Comparison of ENCODE assay signal across 31 cellular contexts in the genomic region with DNA sequence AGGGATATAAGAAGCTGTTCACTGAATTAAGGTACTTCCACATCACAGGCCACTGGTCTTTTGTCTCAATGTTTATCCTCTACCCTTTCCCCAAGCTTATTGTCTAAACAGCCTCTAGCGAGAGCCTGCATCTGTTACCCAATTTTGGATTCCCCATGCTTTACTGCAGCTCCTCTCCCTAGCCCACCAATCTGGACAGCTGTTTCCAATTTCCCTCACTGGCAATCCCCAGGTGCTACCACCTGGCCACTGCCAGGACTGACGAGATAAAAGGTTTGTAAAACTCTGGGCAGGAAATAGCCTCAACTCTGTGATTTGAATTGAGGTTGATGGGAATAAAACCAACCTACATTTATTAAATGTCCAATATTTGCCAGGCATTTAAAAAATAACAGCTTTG. TPM values are rescaled to one million over a fixed set of nuclear protein-coding genes. Genes with fewer than 3 reads are reported as not detected.
DNase-seq lines count a peak whose midpoint lies in the region; ATAC-seq and TF ChIP-seq lines count a peak whose summit lies in the region.
"Had no signal": no experiment of that assay in that cellular context is flagged by ENCODE, and none has a peak within 500 bp of the region (broad histone marks: within the 10 kb centered on the region; RNA-seq: fewer than 3 reads in every experiment).

No MANE protein-coding gene starts in this region.

- H3K36me3 ChIP-seq in upper lobe of left lung, result no peaks in the 10 kb centered on the region
- H3K36me3 ChIP-seq: BE2C, gastrocnemius medialis, ovary had no signal

- H3K4me3 ChIP-seq in upper lobe of left lung, result no peak overlapping the region
- H3K4me3 ChIP-seq: gastrocnemius medialis, GM23248, mucosa of descending colon, ovary had no signal

- WGBS in upper lobe of left lung, 2 donors, result 32 to 43% methylated on average over 2 of the region's 2 CpGs

- no peaks in the 10 kb centered on the region for H3K27me3 Mint-ChIP-seq in WTC11 (ENCODE audit: low read depth)
- H3K27me3 Mint-ChIP-seq in activated CD8-positive, alpha-beta memory T cell treated with anti-CD3 and anti-CD28 coated beads, Interleukin-2, amount 10 ng/mL, durations not matched to agents 7 days and 5 days, result peaks cover 7% of the 10 kb centered on the region
- H3K27me3 Mint-ChIP-seq: activated B cell treated with CpG ODN at 0.5 μM for 24 hours; activated CD4-positive, alpha-beta T cell treated with anti-CD3 and anti-CD28 coated beads, Interleukin-2, amount 10 ng/mL, durations not matched to agents 7 days and 5 days; activated naive CD8-positive, alpha-beta T cell treated with anti-CD3 and anti-CD28 coated beads for 36 hours; activated T-cell treated with anti-CD3 and anti-CD28 coated beads, Interleukin-2, amount 50 U/mL, for 24 hours; stimulated activated memory B cell treated with anti-CD40 and anti-IgM and Interleukin-4, amounts not matched to agents 10 μg/mL and 1 μg/mL and 100 μg/mL, for 72 hours; T-cell; type B pancreatic cell had no signal

- H3K4me1 Mint-ChIP-seq in WTC11, result peaks cover 23% of the 10 kb centered on the region
- H3K4me1 Mint-ChIP-seq in activated CD8-positive, alpha-beta memory T cell treated with anti-CD3 and anti-CD28 coated beads, Interleukin-2, amount 10 ng/mL, durations not matched to agents 7 days and 5 days, result no peaks in the 10 kb centered on the region
- H3K4me1 Mint-ChIP-seq: activated B cell treated with CpG ODN at 0.5 μM for 24 hours; activated CD4-positive, alpha-beta T cell treated with anti-CD3 and anti-CD28 coated beads, Interleukin-2, amount 10 ng/mL, durations not matched to agents 7 days and 5 days; activated naive CD8-positive, alpha-beta T cell treated with anti-CD3 and anti-CD28 coated beads for 36 hours; immature natural killer cell; T-cell had no signal

- POLR2A ChIA-PET in WTC11 (lab: Charles Lee), result no interaction called here

- ATAC-seq in WTC11 (peak; percentile 67), upper lobe of left lung (ENCODE audit: low FRiP score in 2 of 2) (no peak), omental fat pad (ENCODE audit: low FRiP score) (no peak)
- ATAC-seq in activated CD8-positive, alpha-beta memory T cell treated with anti-CD3 and anti-CD28 coated beads, Interleukin-2, amount 10 ng/mL, durations not matched to agents 7 days and 5 days, result no peak
- ATAC-seq: CD8-positive, alpha-beta T cell; gastrocnemius medialis; left cardiac atrium; mucosa of descending colon; natural killer cell treated with Interleukin-12 subunit alpha and Interleukin-12 subunit beta and Interleukin-15 and Interleukin-18, amount 100 ng/mL, for 72 hours; stimulated activated memory B cell treated with anti-CD40 and anti-IgM and Interleukin-4, amounts not matched to agents 10 μg/mL and 1 μg/mL and 100 μg/mL, for 72 hours; T-cell had no signal

- DNase-seq in DMS153 treated with DMSO at 0.1 percent for 48 hours (lab: John Stamatoyannopoulos, UW; ENCODE audit: unreplicated experiment) (peak; percentile 5), NCI-H1417 (lab: John Stamatoyannopoulos, UW) (peak in 2 of 3 experiments; percentile 80 to 94), NCI-H2171 treated with DMSO at 0.1 percent for 48 hours (lab: John Stamatoyannopoulos, UW) (peak; percentile 94), WTC11 (ENCODE audit: low spot score) (no peak), upper lobe of left lung (no peak), omental fat pad (ENCODE audit: low spot score) (no peak), GM03348 (ENCODE audit: low spot score) (no peak)
- no peak for DNase-seq in activated CD8-positive, alpha-beta memory T cell treated with anti-CD3 and anti-CD28 coated beads, Interleukin-2, amount 10 ng/mL, durations not matched to agents 7 days and 5 days
- DNase-seq: activated B cell treated with CpG ODN at 0.5 μM for 24 hours; activated CD4-positive, alpha-beta T cell treated with anti-CD3 and anti-CD28 coated beads, Interleukin-2, amount 10 ng/mL, durations not matched to agents 7 days and 5 days; activated effector memory CD4-positive, alpha-beta T cell treated with anti-CD3 and anti-CD28 coated beads, Interleukin-2, amount 50 U/mL, for 16 hours; activated naive CD8-positive, alpha-beta T cell treated with anti-CD3 and anti-CD28 coated beads for 36 hours; activated T-cell treated with anti-CD3 and anti-CD28 coated beads, Interleukin-2, amount 50 U/mL, for 24 hours; anterior cingulate cortex; BE2C; CD8-positive, alpha-beta T cell; DMS79 treated with DMSO at 0.1 percent for 48 hours; gastrocnemius medialis; GDM1; GM23248; immature natural killer cell; left cardiac atrium; mucosa of descending colon; OCI-M1; ovary; substantia nigra; T-cell had no signal

- H3K4me1 ChIP-seq in upper lobe of left lung, result no peaks in the 10 kb centered on the region
- H3K4me1 ChIP-seq: BE2C, gastrocnemius medialis had no signal

- H3K9me3 Mint-ChIP-seq in WTC11, result peaks cover 19% of the 10 kb centered on the region
- no peaks in the 10 kb centered on the region for H3K9me3 Mint-ChIP-seq in activated CD8-positive, alpha-beta memory T cell treated with anti-CD3 and anti-CD28 coated beads, Interleukin-2, amount 10 ng/mL, durations not matched to agents 7 days and 5 days (ENCODE audit: low read depth)

- no peak for TF ChIP-seq EP300 in upper lobe of left lung (IDR thresholded peaks at IDR 0.05)

- H3K9me3 ChIP-seq in upper lobe of left lung, result peaks cover 0 to 5% (median 0%) of the 10 kb centered on the region in 4 donors
- H3K9me3 ChIP-seq: BE2C, gastrocnemius medialis, ovary had no signal

- no peak overlapping the region for H3K27ac Mint-ChIP-seq in WTC11
- H3K27ac Mint-ChIP-seq in activated CD8-positive, alpha-beta memory T cell treated with anti-CD3 and anti-CD28 coated beads, Interleukin-2, amount 10 ng/mL, durations not matched to agents 7 days and 5 days, result no peak overlapping the region
- H3K27ac Mint-ChIP-seq: activated B cell treated with CpG ODN at 0.5 μM for 24 hours; activated CD4-positive, alpha-beta T cell treated with anti-CD3 and anti-CD28 coated beads, Interleukin-2, amount 10 ng/mL, durations not matched to agents 7 days and 5 days; activated naive CD8-positive, alpha-beta T cell treated with anti-CD3 and anti-CD28 coated beads for 36 hours; activated T-cell treated with anti-CD3 and anti-CD28 coated beads, Interleukin-2, amount 50 U/mL, for 24 hours; CD8-positive, alpha-beta T cell; immature natural killer cell; natural killer cell treated with Interleukin-12 subunit alpha and Interleukin-12 subunit beta and Interleukin-15 and Interleukin-18, amount 100 ng/mL, for 72 hours; stimulated activated memory B cell treated with anti-CD40 and anti-IgM and Interleukin-4, amounts not matched to agents 10 μg/mL and 1 μg/mL and 100 μg/mL, for 72 hours; T-cell; type B pancreatic cell had no signal

- TF ChIP-seq CTCF in WTC11 (IDR thresholded peaks at IDR 0.05) (no peak), upper lobe of left lung (IDR thresholded peaks at IDR 0.05) (no peak), omental fat pad (IDR thresholded peaks at IDR 0.05) (no peak)

- peaks cover 5% of the 10 kb centered on the region for H3K36me3 Mint-ChIP-seq in WTC11
- H3K36me3 Mint-ChIP-seq in activated CD8-positive, alpha-beta memory T cell treated with anti-CD3 and anti-CD28 coated beads, Interleukin-2, amount 10 ng/mL, durations not matched to agents 7 days and 5 days, result peaks cover 1% of the 10 kb centered on the region
- H3K36me3 Mint-ChIP-seq: CD8-positive, alpha-beta T cell; immature natural killer cell; natural killer cell treated with Interleukin-12 subunit alpha and Interleukin-12 subunit beta and Interleukin-15 and Interleukin-18, amount 100 ng/mL, for 72 hours; stimulated activated memory B cell treated with anti-CD40 and anti-IgM and Interleukin-4, amounts not matched to agents 10 μg/mL and 1 μg/mL and 100 μg/mL, for 72 hours; type B pancreatic cell had no signal

- no peak overlapping the region for H3K27ac ChIP-seq in upper lobe of left lung
- H3K27ac ChIP-seq: gastrocnemius medialis, GM23248, ovary, RWPE1 had no signal

- no peaks in the 10 kb centered on the region for H3K27me3 ChIP-seq in upper lobe of left lung
- H3K27me3 ChIP-seq: BE2C, gastrocnemius medialis, ovary had no signal

- TF ChIP-seq POLR2A in upper lobe of left lung (IDR thresholded peaks at IDR 0.05), result no peak

- no peak overlapping the region for H3K4me3 Mint-ChIP-seq in WTC11
- no peak overlapping the region for H3K4me3 Mint-ChIP-seq in activated CD8-positive, alpha-beta memory T cell treated with anti-CD3 and anti-CD28 coated beads, Interleukin-2, amount 10 ng/mL, durations not matched to agents 7 days and 5 days
- H3K4me3 Mint-ChIP-seq: activated B cell treated with CpG ODN at 0.5 μM for 24 hours; activated CD4-positive, alpha-beta T cell treated with anti-CD3 and anti-CD28 coated beads, Interleukin-2, amount 10 ng/mL, durations not matched to agents 7 days and 5 days; activated naive CD8-positive, alpha-beta T cell treated with anti-CD3 and anti-CD28 coated beads for 36 hours; activated T-cell treated with anti-CD3 and anti-CD28 coated beads, Interleukin-2, amount 50 U/mL, for 24 hours; CD8-positive, alpha-beta T cell; immature natural killer cell; natural killer cell treated with Interleukin-12 subunit alpha and Interleukin-12 subunit beta and Interleukin-15 and Interleukin-18, amount 100 ng/mL, for 72 hours; stimulated activated memory B cell treated with anti-CD40 and anti-IgM and Interleukin-4, amounts not matched to agents 10 μg/mL and 1 μg/mL and 100 μg/mL, for 72 hours; T-cell; type B pancreatic cell had no signal

- CTCF ChIA-PET in WTC11 (lab: Charles Lee), result interaction anchor here (0.6 to 1.6 kb wide), 3 partner anchors 11 to 470 kb away, joined by 3 to 13 read pairs (median 3); no protein-coding TSS in a partner anchor
- CTCF ChIA-PET in activated CD8-positive, alpha-beta memory T cell treated with anti-CD3 and anti-CD28 coated beads, Interleukin-2, amount 10 ng/mL, durations not matched to agents 7 days and 5 days (lab: Charles Lee), result no interaction called here

TF ChIP-seq in WTC11, 78 proteins besides CTCF, POLR2A, EP300 and RAD21 (continues in another document):
- TF ChIP-seq, protein P1, sequence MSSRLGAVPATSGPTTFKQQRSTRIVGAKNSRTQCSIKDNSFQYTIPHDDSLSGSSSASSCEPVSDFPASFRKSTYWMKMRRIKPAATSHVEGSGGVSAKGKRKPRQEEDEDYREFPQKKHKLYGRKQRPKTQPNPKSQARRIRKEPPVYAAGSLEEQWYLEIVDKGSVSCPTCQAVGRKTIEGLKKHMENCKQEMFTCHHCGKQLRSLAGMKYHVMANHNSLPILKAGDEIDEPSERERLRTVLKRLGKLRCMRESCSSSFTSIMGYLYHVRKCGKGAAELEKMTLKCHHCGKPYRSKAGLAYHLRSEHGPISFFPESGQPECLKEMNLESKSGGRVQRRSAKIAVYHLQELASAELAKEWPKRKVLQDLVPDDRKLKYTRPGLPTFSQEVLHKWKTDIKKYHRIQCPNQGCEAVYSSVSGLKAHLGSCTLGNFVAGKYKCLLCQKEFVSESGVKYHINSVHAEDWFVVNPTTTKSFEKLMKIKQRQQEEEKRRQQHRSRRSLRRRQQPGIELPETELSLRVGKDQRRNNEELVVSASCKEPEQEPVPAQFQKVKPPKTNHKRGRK (CRISPR knock-in tag; IDR thresholded peaks at IDR 0.05; ENCODE audit: borderline replicate concordance), result no peak

RNA-seq across cellular contexts. Expression of a gene that starts 58.0 kb away (rescaled TPM):
- total RNA-seq in WTC11 (2021) (10.2 to 12.2 TPM (median 11.1 TPM) in 3 replicates), upper lobe of left lung (10 to 100 TPM in 2 of 6 donors, 1 to 10 TPM in 4; 1.6 to 36.4 (median 6.8) TPM), omental fat pad (1 to 10 TPM; 1.9 to 5.0 (median 2.9) TPM)
- total RNA-seq in activated CD8-positive, alpha-beta memory T cell treated with anti-CD3 and anti-CD28 coated beads, Interleukin-2, amount 10 ng/mL, durations not matched to agents 7 days and 5 days, result 1 to 10 TPM in 1 of 2 experiments, under 1 TPM in 1; 0.76 to 1.8 TPM

Comparison
In these comparisons a context has a peak if more than half of its experiments do, and no peak if none do; other contexts are left out.
1. DNase-seq: peak in DMS153 treated with DMSO at 0.1 percent for 48 hours (single experiment), NCI-H1417 (2 of 3) and NCI-H2171 treated with DMSO at 0.1 percent for 48 hours (single experiment); none in WTC11 (single experiment), upper lobe of left lung (0 of 2), activated CD8-positive, alpha-beta memory T cell treated with anti-CD3 and anti-CD28 coated beads, Interleukin-2, amount 10 ng/mL, durations not matched to agents 7 days and 5 days (single experiment), omental fat pad (single experiment) and GM03348 (single experiment).